In the genomic region with DNA sequence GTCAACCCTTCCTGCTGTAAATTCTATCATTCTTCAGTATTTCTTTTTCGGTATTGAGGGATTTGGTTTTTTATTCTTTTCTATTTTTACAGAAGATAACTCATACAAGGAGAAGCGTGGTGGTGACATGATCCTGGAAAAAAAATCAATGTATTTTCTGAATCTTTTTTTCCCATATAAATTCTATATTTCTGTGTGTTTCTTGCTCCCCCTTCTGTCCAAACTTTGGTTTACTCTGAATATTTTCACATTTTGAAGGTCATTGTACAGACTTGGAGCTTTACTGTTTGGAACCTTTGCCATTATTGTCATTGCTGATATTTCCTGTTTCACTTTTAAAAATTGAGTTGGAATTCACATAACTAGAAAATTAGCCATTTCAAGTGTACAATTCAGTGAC, we compare ENCODE assay signal across 9 cellular contexts.
DNase-seq lines count a peak whose midpoint lies in the region; ATAC-seq and TF ChIP-seq lines count a peak whose summit lies in the region.
"Had no signal": no experiment of that assay in that cellular context is flagged by ENCODE, and none has a peak within 500 bp of the region (broad histone marks: within the 10 kb centered on the region; RNA-seq: fewer than 3 reads in every experiment).

No MANE protein-coding gene starts in this region.

- H3K27ac ChIP-seq in PC-9: no peak overlapping the region
- H3K27ac ChIP-seq: BLaER1 treated with 17β-estradiol and CSF1 and Interleukin-3, amounts not matched to agents 10 nM and 100 nM had no signal

- no peaks in the 10 kb centered on the region for H3K36me3 ChIP-seq in PC-9 (ENCODE audit: low read depth)
- H3K36me3 ChIP-seq: BLaER1 treated with 17β-estradiol and CSF1 and Interleukin-3, amounts not matched to agents 10 nM and 100 nM had no signal

- intact Hi-C loops in PC-9 (cut with micrococcal nuclease; ENCODE audit: unreplicated experiment): loop anchor here (1.0 to 10.0 kb wide), 3 partner anchors 135 to 1173 kb away; no protein-coding TSS in a partner anchor

- no peaks in the 10 kb centered on the region for H3K9me3 ChIP-seq in PC-9 (ENCODE audit: insufficient read depth, low read depth)
- H3K9me3 ChIP-seq: BLaER1 treated with 17β-estradiol and CSF1 and Interleukin-3, amounts not matched to agents 10 nM and 100 nM had no signal

- ATAC-seq in HG03045 (IDR thresholded peaks at IDR 0.05; ENCODE audit: unreplicated experiment): no peak

- BruUV-seq in PC-9 (replicated peaks; lab: Mats Ljungman, UMichigan): no TSS peak

- H3K4me2 ChIP-seq in PC-9: no peak overlapping the region
- H3K4me2 ChIP-seq: BLaER1 treated with 17β-estradiol and CSF1 and Interleukin-3, amounts not matched to agents 10 nM and 100 nM had no signal

- no peaks in the 10 kb centered on the region for H3K4me1 ChIP-seq in PC-9 (replicated peaks; ENCODE audit: insufficient read depth)
- H3K4me1 ChIP-seq: BLaER1 treated with 17β-estradiol and CSF1 and Interleukin-3, amounts not matched to agents 10 nM and 100 nM had no signal

- H2AFZ ChIP-seq in PC-9: no peak overlapping the region

- DNase-seq in NCI-H2107 treated with DMSO at 0.1 percent for 48 hours (lab: John Stamatoyannopoulos, UW; ENCODE audit: unreplicated experiment): peak; percentile 4
- no peak for DNase-seq in NCI-H2107 (lab: John Stamatoyannopoulos, UW)
- DNase-seq in PC-9: no peak
- peak; percentile 63 for DNase-seq in fibroblast of pulmonary artery (ENCODE audit: low read depth)
- DNase-seq in superior temporal gyrus (ENCODE audit: extremely low spot score): peak; percentile 65
- DNase-seq in NCI-H2029 (lab: John Stamatoyannopoulos, UW): no peak
- DNase-seq in NCI-H82 treated with DMSO at 0.1 percent for 48 hours (lab: John Stamatoyannopoulos, UW; ENCODE audit: unreplicated experiment): no peak

- CTCF ChIA-PET in PC-9 (lab: Charles Lee): interaction anchor here (1.9 kb wide), 1 partner anchor 601 kb away, joined by 6 read pairs; no protein-coding TSS in a partner anchor

- H3F3A ChIP-seq in PC-9 (ENCODE audit: insufficient read depth, low read depth): no peaks in the 10 kb centered on the region

- no peaks in the 10 kb centered on the region for H3K9me2 ChIP-seq in PC-9 (ENCODE audit: insufficient read depth)

- POLR2A ChIA-PET in PC-9 (lab: Charles Lee; ENCODE audit: unreplicated experiment): no interaction called here

- no peaks in the 10 kb centered on the region for H3K27me3 ChIP-seq in PC-9 (ENCODE audit: insufficient read depth, low read depth)
- H3K27me3 ChIP-seq: BLaER1 treated with 17β-estradiol and CSF1 and Interleukin-3, amounts not matched to agents 10 nM and 100 nM had no signal

- no peak overlapping the region for H3K4me3 ChIP-seq in PC-9
- H3K4me3 ChIP-seq in fibroblast of pulmonary artery (replicated peaks; ENCODE audit: low read depth, low read length): no peak overlapping the region
- H3K4me3 ChIP-seq: BLaER1 treated with 17β-estradiol and CSF1 and Interleukin-3, amounts not matched to agents 10 nM and 100 nM had no signal

- no peaks in the 10 kb centered on the region for H3K79me2 ChIP-seq in PC-9 (ENCODE audit: low read depth)

- TF ChIP-seq CTCF in PC-9 (conservative IDR thresholded peaks at IDR 0.05) (peak; percentile 71), fibroblast of pulmonary artery (IDR thresholded peaks at IDR 0.05; ENCODE audit: low read length, missing control alignments) (peak; percentile 53)

- H4K20me1 ChIP-seq in PC-9 (ENCODE audit: insufficient read depth): no peaks in the 10 kb centered on the region
- H4K20me1 ChIP-seq: BLaER1 treated with 17β-estradiol and CSF1 and Interleukin-3, amounts not matched to agents 10 nM and 100 nM had no signal

Comparison
In these comparisons a context has a peak if more than half of its experiments do, and no peak if none do; other contexts are left out.
1. DNase-seq: peak in NCI-H2107 treated with DMSO at 0.1 percent for 48 hours (single experiment), fibroblast of pulmonary artery (single experiment) and superior temporal gyrus (single experiment); none in NCI-H2107 (single experiment), PC-9 (0 of 2), NCI-H2029 (single experiment) and NCI-H82 treated with DMSO at 0.1 percent for 48 hours (single experiment).